29 cellular contexts compared by ENCODE assay signal in genomic region chr1:229097356-229097755, GRCh38.
"Had no signal": no experiment of that assay in that cellular context is flagged by ENCODE, and none has a peak within 500 bp of the region (broad histone marks: within the 10 kb centered on the region; RNA-seq: fewer than 3 reads in every experiment).

No MANE protein-coding gene starts in this region.

- ATAC-seq: heart right ventricle; mucosa of descending colon; natural killer cell treated with Interleukin-12 subunit alpha and Interleukin-12 subunit beta and Interleukin-15 and Interleukin-18, amount 100 ng/mL, for 72 hours; pancreas; stimulated activated memory B cell treated with anti-CD40 and anti-IgM and Interleukin-4, amounts not matched to agents 10 μg/mL and 1 μg/mL and 100 μg/mL, for 72 hours; stimulated activated naive CD8-positive, alpha-beta T cell treated with anti-CD3 and anti-CD28 coated beads, Interleukin-15, Interleukin-2, amounts not matched to agents 100 U/mL and 50 U/mL, for 24 hours had no signal

- H3K4me3 Mint-ChIP-seq: immature natural killer cell; memory B cell; mesothelial cell of epicardium; naive B cell; natural killer cell treated with Interleukin-12 subunit alpha and Interleukin-12 subunit beta and Interleukin-15 and Interleukin-18, amount 100 ng/mL, for 72 hours; neural crest cell; stimulated activated memory B cell treated with anti-CD40 and anti-IgM and Interleukin-4, amounts not matched to agents 10 μg/mL and 1 μg/mL and 100 μg/mL, for 72 hours had no signal

- H3K36me3 ChIP-seq: esophagus squamous epithelium, heart right ventricle, neutrophil, pancreas, right atrium auricular region, spleen, transverse colon had no signal

- H3K36me3 Mint-ChIP-seq: immature natural killer cell; mesothelial cell of epicardium; naive B cell; natural killer cell treated with Interleukin-12 subunit alpha and Interleukin-12 subunit beta and Interleukin-15 and Interleukin-18, amount 100 ng/mL, for 72 hours; stimulated activated memory B cell treated with anti-CD40 and anti-IgM and Interleukin-4, amounts not matched to agents 10 μg/mL and 1 μg/mL and 100 μg/mL, for 72 hours had no signal

- H3K27ac Mint-ChIP-seq: immature natural killer cell; memory B cell; mesothelial cell of epicardium; natural killer cell treated with Interleukin-12 subunit alpha and Interleukin-12 subunit beta and Interleukin-15 and Interleukin-18, amount 100 ng/mL, for 72 hours; progenitor cell of endocrine pancreas; stimulated activated memory B cell treated with anti-CD40 and anti-IgM and Interleukin-4, amounts not matched to agents 10 μg/mL and 1 μg/mL and 100 μg/mL, for 72 hours had no signal

- H3K4me1 ChIP-seq: heart right ventricle, right atrium auricular region, spleen had no signal

- H3K9me3 Mint-ChIP-seq: immature natural killer cell; memory B cell; mesothelial cell of epicardium; natural killer cell treated with Interleukin-12 subunit alpha and Interleukin-12 subunit beta and Interleukin-15 and Interleukin-18, amount 100 ng/mL, for 72 hours; neural crest cell; stimulated activated memory B cell treated with anti-CD40 and anti-IgM and Interleukin-4, amounts not matched to agents 10 μg/mL and 1 μg/mL and 100 μg/mL, for 72 hours had no signal

- H3K9me3 ChIP-seq: esophagus squamous epithelium, mucosa of descending colon, neutrophil, pancreas, testis, transverse colon had no signal

- H3K4me1 Mint-ChIP-seq: immature natural killer cell had no signal

- H3K27me3 ChIP-seq: esophagus squamous epithelium, neutrophil, pancreas, right atrium auricular region, spleen, testis, transverse colon had no signal

- H3K27me3 Mint-ChIP-seq: progenitor cell of endocrine pancreas had no signal

- DNase-seq: dermis blood vessel endothelial cell; effector memory CD4-positive, alpha-beta T cell; erythroblast; esophagus squamous epithelium; foreskin melanocyte; glutamatergic neuron; heart right ventricle; hypothalamus; immature natural killer cell; mucosa of descending colon; naive B cell; spleen; stimulated activated CD4-positive, alpha-beta T cell treated with anti-CD3 and anti-CD28 coated beads, Interleukin-4, amount 100 ng/mL, for 4 hours; stimulated activated naive CD8-positive, alpha-beta T cell treated with anti-CD3 and anti-CD28 coated beads, Interleukin-15, Interleukin-2, amounts not matched to agents 100 U/mL and 50 U/mL, for 24 hours; substantia nigra; testis; transverse colon had no signal

- H3K27ac ChIP-seq: coronary artery, esophagus squamous epithelium, heart right ventricle, neutrophil, pancreas, right atrium auricular region, skin epidermis, spleen, testis, transverse colon had no signal

- H3K4me3 ChIP-seq: coronary artery, esophagus squamous epithelium, heart right ventricle, lung, mucosa of descending colon, pancreas, right atrium auricular region, skin epidermis, spleen, testis, transverse colon had no signal
